ENCODE assay signal across 10 cellular contexts in the genomic region with DNA sequence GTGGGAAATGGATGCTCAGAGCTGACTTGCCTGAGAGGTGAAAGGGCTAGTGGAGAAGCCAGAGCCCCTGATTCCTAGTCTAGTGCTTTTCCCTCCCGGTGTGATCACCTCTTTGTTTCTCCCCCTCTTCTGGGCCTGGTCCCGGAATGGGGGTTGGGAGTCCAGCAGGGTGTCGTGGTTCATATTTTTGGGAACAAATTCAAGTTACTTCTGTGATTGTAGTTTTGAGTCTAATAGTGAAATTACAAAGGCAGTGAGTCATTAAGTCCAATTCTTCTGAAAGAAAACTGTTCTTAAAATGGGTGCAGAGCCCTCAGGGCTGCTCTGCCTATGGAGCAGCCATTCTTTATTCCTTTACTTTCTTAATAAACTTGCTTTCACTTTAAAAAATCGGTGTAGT. TPM values are rescaled to one million over a fixed set of nuclear protein-coding genes. Genes with fewer than 3 reads are reported as not detected.
DNase-seq lines count a peak whose midpoint lies in the region; ATAC-seq and TF ChIP-seq lines count a peak whose summit lies in the region.
"Had no signal": no experiment of that assay in that cellular context is flagged by ENCODE, and none has a peak within 500 bp of the region (broad histone marks: within the 10 kb centered on the region; RNA-seq: fewer than 3 reads in every experiment).

No MANE protein-coding gene starts in this region.

- peak overlapping the region; percentile 56 for H3K27ac Mint-ChIP-seq in dendritic cell treated with granulocyte-macrophage colony-stimulating factor and Interleukin-4, amounts not matched to agents 40 ng/mL and 50 ng/mL, for 4 days
- no peak overlapping the region for H3K27ac Mint-ChIP-seq in endodermal cell

- peak; percentile 56 for DNase-seq in EH (ENCODE audit: low read depth)
- DNase-seq in PC-3: no peak
- DNase-seq in NCI-H226: no peak
- DNase-seq in caudate nucleus (lab: John Stamatoyannopoulos, UW): no peak
- no peak for DNase-seq in endodermal cell
- DNase-seq: central memory CD4-positive, alpha-beta T cell; right cardiac atrium had no signal

- peaks cover 47% of the 10 kb centered on the region for H3K79me2 ChIP-seq in PC-3 (ENCODE audit: low read length)

- no peak overlapping the region for H3K27ac ChIP-seq in PC-3 (ENCODE audit: low read length)
- H3K27ac ChIP-seq in skin epidermis: peak overlapping the region in 12 of 21 experiments; percentile 3 to 98 (median 26)
- no peak overlapping the region for H3K27ac ChIP-seq in caudate nucleus (ENCODE audit: low read depth, low read length)
- H3K27ac ChIP-seq in endodermal cell (ENCODE audit: low read depth, low read length): no peak overlapping the region

- no peak overlapping the region for H2AFZ ChIP-seq in PC-3 (ENCODE audit: low read length)

- H3K4me2 ChIP-seq in PC-3 (ENCODE audit: low read length): no peak overlapping the region

- H3K9me3 ChIP-seq in PC-3 (ENCODE audit: low read length) (no peaks in the 10 kb centered on the region), endodermal cell (ENCODE audit: control insufficient read depth, low read length) (no peaks in the 10 kb centered on the region)

- H3K4me3 ChIP-seq in PC-3 (ENCODE audit: low read length): no peak overlapping the region
- H3K4me3 ChIP-seq in skin epidermis: no peak overlapping the region
- H3K4me3 ChIP-seq in endodermal cell (ENCODE audit: low read length): no peak overlapping the region

- no peak overlapping the region for H3K9ac ChIP-seq in PC-3 (ENCODE audit: low read length)
- no peak overlapping the region for H3K9ac ChIP-seq in endodermal cell (ENCODE audit: extremely low read depth, low read length, poor library complexity, severe bottlenecking)

- H3K4me3 Mint-ChIP-seq in dendritic cell treated with granulocyte-macrophage colony-stimulating factor and Interleukin-4, amounts not matched to agents 40 ng/mL and 50 ng/mL, for 4 days: peak overlapping the region; percentile 13
- H3K4me3 Mint-ChIP-seq in endodermal cell: no peak overlapping the region
- H3K4me3 Mint-ChIP-seq: mesothelial cell of epicardium had no signal

- TF ChIP-seq CTCF in PC-3 (conservative IDR thresholded peaks at IDR 0.05; ENCODE audit: low read depth, low read length) (no peak), endodermal cell (conservative IDR thresholded peaks at IDR 0.05) (no peak)

- no peaks in the 10 kb centered on the region for H3K9me3 Mint-ChIP-seq in dendritic cell treated with granulocyte-macrophage colony-stimulating factor and Interleukin-4, amounts not matched to agents 40 ng/mL and 50 ng/mL, for 4 days
- no peaks in the 10 kb centered on the region for H3K9me3 Mint-ChIP-seq in endodermal cell
- H3K9me3 Mint-ChIP-seq: mesothelial cell of epicardium had no signal

- ATAC-seq in PC-3: peak; percentile 42; the same call in 1 of the 2 replicates
- ATAC-seq: right cardiac atrium had no signal

- no peaks in the 10 kb centered on the region for H4K20me1 ChIP-seq in PC-3 (ENCODE audit: low read length)

- H3K27me3 Mint-ChIP-seq in dendritic cell treated with granulocyte-macrophage colony-stimulating factor and Interleukin-4, amounts not matched to agents 40 ng/mL and 50 ng/mL, for 4 days: no peaks in the 10 kb centered on the region
- H3K27me3 Mint-ChIP-seq in endodermal cell (ENCODE audit: insufficient read depth): no peaks in the 10 kb centered on the region

- H3K4me1 ChIP-seq in PC-3 (ENCODE audit: insufficient read depth, low read length) (0 out of 2 replicates have a peak, but pooled peaks cover 6% of the 10 kb centered on the region), endodermal cell (ENCODE audit: control insufficient read depth, insufficient read depth, low read length) (peaks cover 4% of the 10 kb centered on the region)

- H3K4me1 Mint-ChIP-seq in dendritic cell treated with granulocyte-macrophage colony-stimulating factor and Interleukin-4, amounts not matched to agents 40 ng/mL and 50 ng/mL, for 4 days (ENCODE audit: low read depth): peaks cover 89% of the 10 kb centered on the region
- peaks cover 17% of the 10 kb centered on the region for H3K4me1 Mint-ChIP-seq in endodermal cell

- CTCF ChIA-PET in PC-3 (lab: Charles Lee): no interaction called here

- 93 to 100% methylated on average over 1 to 4 of the region's 4 CpGs for WGBS in endodermal cell (ENCODE audit: insufficient coverage in 1 of 2, insufficient read length in 1 of 2), 2 experiments

- no peaks in the 10 kb centered on the region for H3F3A ChIP-seq in PC-3 (ENCODE audit: low read length, unreplicated experiment)

- POLR2A ChIA-PET in PC-3 (lab: Charles Lee; ENCODE audit: unreplicated experiment): no interaction called here

- no peaks in the 10 kb centered on the region for H3K9me2 ChIP-seq in PC-3 (replicated peaks; ENCODE audit: low read length)

- H3K36me3 ChIP-seq in PC-3 (ENCODE audit: low read depth, low read length) (no peaks in the 10 kb centered on the region), endodermal cell (ENCODE audit: control insufficient read depth, insufficient read depth, low read length) (no peaks in the 10 kb centered on the region)

- BruUV-seq in PC-3 (replicated peaks; lab: Mats Ljungman, UMichigan): no TSS peak

- intact Hi-C loops in PC-3 (cut with micrococcal nuclease): no loop called here
- intact Hi-C loops in dendritic cell treated with granulocyte-macrophage colony-stimulating factor and Interleukin-4, amounts not matched to agents 40 ng/mL and 50 ng/mL, for 4 days (cut with micrococcal nuclease): no loop called here

- H3K36me3 Mint-ChIP-seq in dendritic cell treated with granulocyte-macrophage colony-stimulating factor and Interleukin-4, amounts not matched to agents 40 ng/mL and 50 ng/mL, for 4 days (ENCODE audit: low read depth): peaks cover 39% of the 10 kb centered on the region
- peaks cover 2% of the 10 kb centered on the region for H3K36me3 Mint-ChIP-seq in endodermal cell (ENCODE audit: low read depth)
- H3K36me3 Mint-ChIP-seq: mesothelial cell of epicardium had no signal

- no peaks in the 10 kb centered on the region for H3K27me3 ChIP-seq in PC-3 (ENCODE audit: low read length)
- H3K27me3 ChIP-seq in endodermal cell (ENCODE audit: control insufficient read depth, insufficient read depth, low read length, poor library complexity, severe bottlenecking): no peaks in the 10 kb centered on the region

RNA-seq across cellular contexts. Expression of a gene that starts 7.6 kb away (rescaled TPM):
- total RNA-seq in PC-3 (2014; rRNA removed): 6.1 and 9.3 TPM in 2 replicates
- total RNA-seq in endodermal cell: 1 to 10 TPM; 5.7 to 5.9 TPM
- polyA plus RNA-seq in endodermal cell (2013, experiment 1 of 2): 10.2 TPM
- polyA plus RNA-seq in endodermal cell (2013, experiment 2 of 2): 8.1 TPM

RNA-seq across cellular contexts. Expression of a gene that starts 44.3 kb away (rescaled TPM):
- not detected in 2 replicates for total RNA-seq in PC-3 (2014; rRNA removed)
- 1 to 10 TPM; 4.0 to 5.8 TPM for total RNA-seq in endodermal cell
- 3.3 TPM for polyA plus RNA-seq in endodermal cell (2013, experiment 1 of 2)
- polyA plus RNA-seq in endodermal cell (2013, experiment 2 of 2): 3.1 TPM
- total RNA-seq: right cardiac atrium had no signal
- polyA plus RNA-seq: right cardiac atrium had no signal

Comparison
In these comparisons a context has a peak if more than half of its experiments do, and no peak if none do; other contexts are left out.
1. H3K27ac ChIP-seq: peak in skin epidermis (12 of 21); none in PC-3 (single experiment), caudate nucleus (single experiment) and endodermal cell (single experiment).